10 cellular contexts compared by ENCODE assay signal in genomic region chr4:107210450-107211239, GRCh38.
A peak's percentile ranks its signal among the peaks of the same experiment; 100 is the strongest.
DNase-seq lines count a peak whose midpoint lies in the region; TF ChIP-seq lines count a peak whose summit lies in the region.
"Had no signal": no experiment of that assay in that cellular context is flagged by ENCODE, and none has a peak within 500 bp of the region (broad histone marks: within the 10 kb centered on the region; RNA-seq: fewer than 3 reads in every experiment).

No MANE protein-coding gene starts in this region.

- H3K36me3 ChIP-seq in GM23248 (ENCODE audit: low read depth) (no peaks in the 10 kb centered on the region), left ventricle myocardium inferior (no peaks in the 10 kb centered on the region), BE2C (no peaks in the 10 kb centered on the region)

- no peaks in the 10 kb centered on the region for H3K9me2 ChIP-seq in GM23248 (ENCODE audit: insufficient read depth)

- H3K9me3 ChIP-seq in GM23248 (ENCODE audit: low read depth) (no peaks in the 10 kb centered on the region), left ventricle myocardium inferior (replicated peaks) (no peaks in the 10 kb centered on the region), BE2C (no peaks in the 10 kb centered on the region)

- H3K4me3 Mint-ChIP-seq in activated naive CD8-positive, alpha-beta T cell treated with anti-CD3 and anti-CD28 coated beads for 36 hours, result no peak overlapping the region
- H3K4me3 Mint-ChIP-seq: activated naive CD8-positive, alpha-beta T cell treated with anti-CD3 and anti-CD28 coated beads, Interleukin-2, amount 10 ng/mL, durations not matched to agents 7 days and 5 days had no signal

- no peak for TF ChIP-seq POLR2A in erythroblast (IDR thresholded peaks at IDR 0.05; ENCODE audit: low read length)

- H3K4me2 ChIP-seq in GM23248 (ENCODE audit: unreplicated experiment), result no peak overlapping the region

- H3K4me3 ChIP-seq in GM23248 (no peak overlapping the region), left ventricle myocardium inferior (peak overlapping the region; percentile 60), skeletal muscle cell (ENCODE audit: low read depth, low read length) (peak overlapping the region; percentile 36), BE2C (ENCODE audit: low read depth, low read length) (no peak overlapping the region)

- peak; percentile 3 for DNase-seq in GM23248
- DNase-seq in amniotic epithelial cell (ENCODE audit: low read depth), result peak; percentile 43
- DNase-seq in left ventricle myocardium inferior, result no peak
- DNase-seq in skeletal muscle cell (ENCODE audit: low read depth), result no peak
- DNase-seq in erythroblast (lab: John Stamatoyannopoulos, UW), result no peak
- no peak for DNase-seq in activated CD4-positive, alpha-beta T cell treated with anti-CD3 and anti-CD28 coated beads, Interleukin-2, amount 50 U/mL, for 1 hour
- no peak for DNase-seq in BE2C
- no peak for DNase-seq in activated naive CD8-positive, alpha-beta T cell treated with anti-CD3 and anti-CD28 coated beads for 36 hours
- DNase-seq: activated naive CD8-positive, alpha-beta T cell treated with anti-CD3 and anti-CD28 coated beads, Interleukin-2, amount 10 ng/mL, durations not matched to agents 7 days and 5 days; hippocampal formation had no signal

- H3K27me3 ChIP-seq in GM23248 (replicated peaks; ENCODE audit: insufficient read depth) (no peaks in the 10 kb centered on the region), left ventricle myocardium inferior (ENCODE audit: low read depth) (no peaks in the 10 kb centered on the region), BE2C (no peaks in the 10 kb centered on the region)

- in situ Hi-C loops in GM23248 (cut with MboI), result no loop called here

- H3K9me3 Mint-ChIP-seq in activated naive CD8-positive, alpha-beta T cell treated with anti-CD3 and anti-CD28 coated beads for 36 hours, result no peaks in the 10 kb centered on the region
- H3K9me3 Mint-ChIP-seq: activated naive CD8-positive, alpha-beta T cell treated with anti-CD3 and anti-CD28 coated beads, Interleukin-2, amount 10 ng/mL, durations not matched to agents 7 days and 5 days had no signal

- H3F3A ChIP-seq in GM23248 (ENCODE audit: insufficient read depth), result no peaks in the 10 kb centered on the region

- TF ChIP-seq CTCF in left ventricle myocardium inferior (IDR thresholded peaks at IDR 0.05; ENCODE audit: borderline replicate concordance), result no peak
- no peak for TF ChIP-seq CTCF in BE2C (IDR thresholded peaks at IDR 0.05; ENCODE audit: low read depth, low read length)

- H4K20me1 ChIP-seq in GM23248 (ENCODE audit: insufficient read depth), result no peaks in the 10 kb centered on the region

- H3K27ac Mint-ChIP-seq in activated naive CD8-positive, alpha-beta T cell treated with anti-CD3 and anti-CD28 coated beads for 36 hours, result no peak overlapping the region
- H3K27ac Mint-ChIP-seq: activated naive CD8-positive, alpha-beta T cell treated with anti-CD3 and anti-CD28 coated beads, Interleukin-2, amount 10 ng/mL, durations not matched to agents 7 days and 5 days had no signal

- 93 to 98% methylated on average over 13 of the region's 13 CpGs for WGBS in GM23248 (ENCODE audit: low coverage in 1 of 2, low lambda C conversion rate in 2 of 2, missing lambda C conversion rate in 2 of 2), 2 experiments

- no peaks in the 10 kb centered on the region for H3K27me3 Mint-ChIP-seq in activated naive CD8-positive, alpha-beta T cell treated with anti-CD3 and anti-CD28 coated beads for 36 hours

- H3K79me2 ChIP-seq in GM23248 (ENCODE audit: insufficient read depth), result no peaks in the 10 kb centered on the region

- H3K4me1 ChIP-seq in GM23248 (ENCODE audit: insufficient read depth) (peaks cover 9% of the 10 kb centered on the region; the same call in 1 of the 2 replicates), left ventricle myocardium inferior (no peaks in the 10 kb centered on the region), BE2C (peaks cover 10% of the 10 kb centered on the region)

- intact Hi-C loops in left ventricle myocardium inferior (cut with micrococcal nuclease), result no loop called here

- no peaks in the 10 kb centered on the region for H3K4me1 Mint-ChIP-seq in activated naive CD8-positive, alpha-beta T cell treated with anti-CD3 and anti-CD28 coated beads for 36 hours
- H3K4me1 Mint-ChIP-seq: activated naive CD8-positive, alpha-beta T cell treated with anti-CD3 and anti-CD28 coated beads, Interleukin-2, amount 10 ng/mL, durations not matched to agents 7 days and 5 days had no signal

- H3K9ac ChIP-seq in GM23248, result no peak overlapping the region

- H3K27ac ChIP-seq in GM23248 (no peak overlapping the region), left ventricle myocardium inferior (replicated peaks) (no peak overlapping the region)

- H3K36me3 Mint-ChIP-seq in activated naive CD8-positive, alpha-beta T cell treated with anti-CD3 and anti-CD28 coated beads for 36 hours, result no peaks in the 10 kb centered on the region
- H3K36me3 Mint-ChIP-seq: activated naive CD8-positive, alpha-beta T cell treated with anti-CD3 and anti-CD28 coated beads, Interleukin-2, amount 10 ng/mL, durations not matched to agents 7 days and 5 days had no signal

- 0 out of 2 replicates have a peak overlapping the region, but pooled peaks have one; percentile 37 for H2AFZ ChIP-seq in GM23248

Comparison
In these comparisons a context has a peak if more than half of its experiments do, and no peak if none do; other contexts are left out.
1. DNase-seq: peak in GM23248 (single experiment) and amniotic epithelial cell (single experiment); none in left ventricle myocardium inferior (single experiment), skeletal muscle cell (single experiment), erythroblast (0 of 2), activated CD4-positive, alpha-beta T cell treated with anti-CD3 and anti-CD28 coated beads, Interleukin-2, amount 50 U/mL, for 1 hour (single experiment), BE2C (single experiment) and activated naive CD8-positive, alpha-beta T cell treated with anti-CD3 and anti-CD28 coated beads for 36 hours (single experiment).
2. H3K4me3 ChIP-seq: peak in left ventricle myocardium inferior (single experiment) and skeletal muscle cell (single experiment); none in GM23248 (single experiment) and BE2C (single experiment).